In genomic region chr21:36535618-36536241, GRCh38 we compare ENCODE assay signal across 10 cellular contexts.
DNase-seq lines count a peak whose midpoint lies in the region; ATAC-seq lines count a peak whose summit lies in the region.
"Had no signal": no experiment of that assay in that cellular context is flagged by ENCODE, and none has a peak within 500 bp of the region (broad histone marks: within the 10 kb centered on the region; RNA-seq: fewer than 3 reads in every experiment).

No MANE protein-coding gene starts in this region.

- peak; percentile 63 for ATAC-seq in GM21717 (IDR thresholded peaks at IDR 0.05; ENCODE audit: unreplicated experiment)
- peak; percentile 86 for ATAC-seq in HG03378 (IDR thresholded peaks at IDR 0.05; ENCODE audit: unreplicated experiment)

- peak; percentile 1 for DNase-seq in NCI-H2107 treated with DMSO at 0.1 percent for 48 hours (lab: John Stamatoyannopoulos, UW; ENCODE audit: unreplicated experiment)
- no peak for DNase-seq in NCI-H2107 (lab: John Stamatoyannopoulos, UW)
- peak; percentile 21 for DNase-seq in kidney tubule cell (ENCODE audit: low spot score)
- no peak for DNase-seq in foreskin melanocyte
- DNase-seq in COLO829 (ENCODE audit: low spot score) = no peak
- no peak for DNase-seq in AG20443 (ENCODE audit: low spot score)
- DNase-seq: activated effector memory CD4-positive, alpha-beta T cell treated with anti-CD3 and anti-CD28 coated beads, Interleukin-2, amount 50 U/mL, for 16 hours; effector memory CD4-positive, alpha-beta T cell had no signal

Comparison
In these comparisons a context has a peak if more than half of its experiments do, and no peak if none do; other contexts are left out.
1. DNase-seq: peak in NCI-H2107 treated with DMSO at 0.1 percent for 48 hours (single experiment) and kidney tubule cell (single experiment); none in NCI-H2107 (single experiment), foreskin melanocyte (single experiment), COLO829 (single experiment) and AG20443 (single experiment).